27 cellular contexts compared by ENCODE assay signal in genomic region chr7:24531255-24531654, GRCh38.
"Had no signal": no experiment of that assay in that cellular context is flagged by ENCODE, and none has a peak within 500 bp of the region (broad histone marks: within the 10 kb centered on the region; RNA-seq: fewer than 3 reads in every experiment).

No MANE protein-coding gene starts in this region.

- H3K36me3 Mint-ChIP-seq: activated naive CD8-positive, alpha-beta T cell had no signal

- ATAC-seq: activated CD4-positive, alpha-beta T cell treated with anti-CD3 and anti-CD28 coated beads for 36 hours; activated T-cell treated with anti-CD3 and anti-CD28 coated beads, Interleukin-2, amount 50 U/mL, for 4 hours; activated T-helper 17 cell treated with anti-CD3 and anti-CD28 coated beads, Interleukin-2, amount 50 U/mL, for 72 hours; esophagus mucosa had no signal

- H3K27ac ChIP-seq: brain microvascular endothelial cell, coronary artery, dorsolateral prefrontal cortex had no signal

- H3K4me1 Mint-ChIP-seq: activated CD4-positive, alpha-beta memory T cell treated with anti-CD3 and anti-CD28 coated beads, Interleukin-2, amount 10 ng/mL, durations not matched to agents 7 days and 5 days; activated CD4-positive, alpha-beta T cell treated with anti-CD3 and anti-CD28 coated beads for 36 hours; activated CD4-positive, alpha-beta T cell treated with anti-CD3 and anti-CD28 coated beads, Interleukin-2, amount 10 ng/mL, durations not matched to agents 24 days and 14 days; activated T-helper 17 cell treated with anti-CD3 and anti-CD28 coated beads, Interleukin-2, amount 50 U/mL, for 72 hours; central memory CD8-positive, alpha-beta T cell had no signal

- H3K27me3 Mint-ChIP-seq: dendritic cell treated with granulocyte-macrophage colony-stimulating factor and Interleukin-4, amounts not matched to agents 40 ng/mL and 50 ng/mL, for 4 days had no signal

- H3K27ac Mint-ChIP-seq: activated CD4-positive, alpha-beta memory T cell treated with anti-CD3 and anti-CD28 coated beads, Interleukin-2, amount 10 ng/mL, durations not matched to agents 7 days and 5 days; activated CD4-positive, alpha-beta T cell treated with anti-CD3 and anti-CD28 coated beads for 36 hours; activated CD4-positive, alpha-beta T cell treated with anti-CD3 and anti-CD28 coated beads, Interleukin-2, amount 10 ng/mL, durations not matched to agents 24 days and 14 days; activated naive CD8-positive, alpha-beta T cell; activated T-helper 17 cell treated with anti-CD3 and anti-CD28 coated beads, Interleukin-2, amount 50 U/mL, for 72 hours; dendritic cell treated with granulocyte-macrophage colony-stimulating factor and Interleukin-4, amounts not matched to agents 40 ng/mL and 50 ng/mL, for 4 days; endodermal cell had no signal

- DNase-seq: activated CD4-positive, alpha-beta memory T cell treated with anti-CD3 and anti-CD28 coated beads, Interleukin-2, amount 10 ng/mL, durations not matched to agents 7 days and 5 days; activated CD4-positive, alpha-beta T cell treated with anti-CD3 and anti-CD28 coated beads for 36 hours; activated CD4-positive, alpha-beta T cell treated with anti-CD3 and anti-CD28 coated beads, Interleukin-2, amount 10 ng/mL, durations not matched to agents 24 days and 14 days; activated CD4-positive, CD25-positive, alpha-beta regulatory T cell; activated CD4-positive, CD25-positive, alpha-beta regulatory T cell treated with anti-CD3 and anti-CD28 coated beads, Interleukin-2, amount 50 U/mL, for 72 hours; activated CD8-positive, alpha-beta memory T cell treated with anti-CD3 and anti-CD28 coated beads, Interleukin-2, amount 50 U/mL, for 48 hours; activated effector memory CD4-positive, alpha-beta T cell treated with Interleukin-2 at 50 U/mL for 16 hours; activated gamma-delta T cell treated with Interleukin-2 at 50 U/mL for 16 hours; activated naive CD4-positive, alpha-beta T cell treated with anti-CD3 and anti-CD28 coated beads, Interleukin-2, amount 50 U/mL, for 16 hours; activated naive CD4-positive, alpha-beta T cell treated with Interleukin-2 at 50 U/mL for 16 hours; activated T-cell treated with anti-CD3 and anti-CD28 coated beads for 4 hours; activated T-cell treated with anti-CD3 and anti-CD28 coated beads, Interleukin-2, amount 50 U/mL, for 4 hours; amniotic stem cell; anterior cingulate cortex; brain microvascular endothelial cell; dorsolateral prefrontal cortex; effector memory CD4-positive, alpha-beta T cell; endodermal cell; foreskin fibroblast; head of caudate nucleus; T-helper 2 cell had no signal

- H3K4me3 Mint-ChIP-seq: activated CD4-positive, alpha-beta memory T cell treated with anti-CD3 and anti-CD28 coated beads, Interleukin-2, amount 10 ng/mL, durations not matched to agents 7 days and 5 days; activated CD4-positive, alpha-beta T cell treated with anti-CD3 and anti-CD28 coated beads for 36 hours; activated CD4-positive, alpha-beta T cell treated with anti-CD3 and anti-CD28 coated beads, Interleukin-2, amount 10 ng/mL, durations not matched to agents 24 days and 14 days; activated naive CD8-positive, alpha-beta T cell; activated T-cell treated with anti-CD3 and anti-CD28 coated beads, Interleukin-2, amount 50 U/mL, for 4 hours; activated T-helper 17 cell treated with anti-CD3 and anti-CD28 coated beads, Interleukin-2, amount 50 U/mL, for 72 hours; central memory CD8-positive, alpha-beta T cell; dendritic cell treated with granulocyte-macrophage colony-stimulating factor and Interleukin-4, amounts not matched to agents 40 ng/mL and 50 ng/mL, for 4 days; endodermal cell had no signal

- H3K36me3 ChIP-seq: brain microvascular endothelial cell had no signal

- H3K9me3 Mint-ChIP-seq: activated CD4-positive, alpha-beta memory T cell treated with anti-CD3 and anti-CD28 coated beads, Interleukin-2, amount 10 ng/mL, durations not matched to agents 7 days and 5 days; activated CD4-positive, alpha-beta T cell treated with anti-CD3 and anti-CD28 coated beads, Interleukin-2, amount 10 ng/mL, durations not matched to agents 24 days and 14 days; activated T-cell treated with anti-CD3 and anti-CD28 coated beads, Interleukin-2, amount 50 U/mL, for 4 hours; activated T-helper 17 cell treated with anti-CD3 and anti-CD28 coated beads, Interleukin-2, amount 50 U/mL, for 72 hours; central memory CD8-positive, alpha-beta T cell; dendritic cell treated with granulocyte-macrophage colony-stimulating factor and Interleukin-4, amounts not matched to agents 40 ng/mL and 50 ng/mL, for 4 days; endodermal cell had no signal

- H3K27me3 ChIP-seq: brain microvascular endothelial cell had no signal

- H3K4me3 ChIP-seq: coronary artery, dorsolateral prefrontal cortex had no signal
